In the genomic region with DNA sequence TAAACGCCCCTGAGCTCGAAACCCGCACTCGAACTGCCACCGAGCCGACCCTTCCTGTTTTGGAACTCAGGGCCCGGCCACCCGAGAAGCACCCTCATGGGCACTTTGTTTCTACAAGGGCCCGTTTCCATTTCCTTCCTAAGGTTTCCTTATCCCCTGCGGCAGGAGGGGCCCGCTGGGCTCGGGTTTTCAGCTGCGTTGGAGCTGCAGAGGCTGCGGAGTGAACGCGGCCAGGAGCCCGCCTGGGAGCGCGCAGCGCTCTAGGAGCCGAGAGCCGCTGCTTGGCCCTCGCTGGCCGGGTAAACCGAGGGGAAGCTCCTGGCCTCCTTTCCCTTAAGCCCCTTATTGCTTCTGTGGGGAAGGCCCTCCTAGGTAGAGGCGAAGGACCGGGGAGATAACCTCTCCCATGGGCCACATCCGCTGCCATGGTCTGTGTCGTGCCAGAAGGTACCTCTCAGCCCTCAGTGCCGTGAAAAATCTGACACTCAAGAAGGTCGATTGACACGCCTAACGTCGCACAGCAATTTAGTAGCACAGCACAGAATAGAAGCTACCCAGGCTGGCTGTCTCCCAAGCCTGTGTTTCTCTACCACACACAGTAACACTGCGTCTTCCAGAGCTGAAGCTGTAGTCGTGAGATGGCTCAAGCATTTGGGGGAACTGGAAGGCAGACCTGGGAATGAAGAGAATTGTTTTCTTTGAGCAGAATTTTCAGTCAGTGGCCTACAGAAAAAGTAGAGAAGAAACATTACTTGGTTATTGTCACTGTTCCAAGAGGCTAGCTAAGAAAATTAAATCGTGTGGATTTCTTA, we compare ENCODE assay signal across 9 cellular contexts. TPM values are rescaled to one million over a fixed set of nuclear protein-coding genes. Genes with fewer than 3 reads are reported as not detected.
DNase-seq lines count a peak whose midpoint lies in the region; ATAC-seq lines count a peak whose summit lies in the region.
"Had no signal": no experiment of that assay in that cellular context is flagged by ENCODE, and none has a peak within 500 bp of the region (broad histone marks: within the 10 kb centered on the region; RNA-seq: fewer than 3 reads in every experiment).

No MANE protein-coding gene starts in this region.

- H3K4me3 ChIP-seq in GM08714 (ENCODE audit: low read length) (peak overlapping the region; percentile 55; the same call in 1 of the 2 replicates), esophagus (ENCODE audit: low read depth in 1 of 2, low read length in 2 of 2) (peak overlapping the region; percentile 49 to 80), muscle layer of duodenum (ENCODE audit: low read depth in 1 of 2, low read length in 2 of 2) (peak overlapping the region; percentile 58 to 70)

- ATAC-seq in HG02884 (IDR thresholded peaks at IDR 0.05; ENCODE audit: unreplicated experiment) = peak; percentile 18
- ATAC-seq in activated CD8-positive, alpha-beta memory T cell treated with anti-CD3 and anti-CD28 coated beads, Interleukin-2, amount 10 ng/mL, durations not matched to agents 7 days and 5 days = peak; percentile 43
- peak; percentile 56 for ATAC-seq in stimulated activated naive CD8-positive, alpha-beta T cell treated with anti-CD3 and anti-CD28 coated beads, Interleukin-15, amount 100 ng/mL, for 72 hours

- H3K27ac ChIP-seq in esophagus (ENCODE audit: low read depth in 2 of 2, low read length in 1 of 2) (peak overlapping the region; percentile 99 to 100), muscle layer of duodenum (ENCODE audit: low read length) (peak overlapping the region; percentile 100)

- DNase-seq in NCI-H446 treated with DMSO at 0.1 percent for 48 hours (lab: John Stamatoyannopoulos, UW) (peak; percentile 28), AG08395 (ENCODE audit: low spot score) (no peak)
- DNase-seq in activated CD8-positive, alpha-beta memory T cell treated with anti-CD3 and anti-CD28 coated beads, Interleukin-2, amount 10 ng/mL, durations not matched to agents 7 days and 5 days = peak; percentile 89
- peak; percentile 71 to 77 for DNase-seq in stimulated activated naive CD8-positive, alpha-beta T cell treated with anti-CD3 and anti-CD28 coated beads, Interleukin-15, amount 100 ng/mL, for 72 hours

- H3K27me3 ChIP-seq in esophagus (ENCODE audit: control insufficient read depth in 1 of 2, insufficient read depth in 2 of 2, low read length in 2 of 2) (no peaks in the 10 kb centered on the region), muscle layer of duodenum (ENCODE audit: low read depth, low read length) (no peaks in the 10 kb centered on the region)

- H3K4me1 Mint-ChIP-seq in activated CD8-positive, alpha-beta memory T cell treated with anti-CD3 and anti-CD28 coated beads, Interleukin-2, amount 10 ng/mL, durations not matched to agents 7 days and 5 days = peaks cover 20% of the 10 kb centered on the region
- H3K4me1 Mint-ChIP-seq in stimulated activated naive CD8-positive, alpha-beta T cell treated with anti-CD3 and anti-CD28 coated beads, Interleukin-15, amount 100 ng/mL, for 72 hours = peaks cover 17% of the 10 kb centered on the region

- no peak overlapping the region for H3K4me3 Mint-ChIP-seq in activated CD8-positive, alpha-beta memory T cell treated with anti-CD3 and anti-CD28 coated beads, Interleukin-2, amount 10 ng/mL, durations not matched to agents 7 days and 5 days
- no peak overlapping the region for H3K4me3 Mint-ChIP-seq in stimulated activated naive CD8-positive, alpha-beta T cell treated with anti-CD3 and anti-CD28 coated beads, Interleukin-15, amount 100 ng/mL, for 72 hours
- H3K4me3 Mint-ChIP-seq: activated naive CD8-positive, alpha-beta T cell had no signal

- H3K27ac Mint-ChIP-seq in activated CD8-positive, alpha-beta memory T cell treated with anti-CD3 and anti-CD28 coated beads, Interleukin-2, amount 10 ng/mL, durations not matched to agents 7 days and 5 days = no peak overlapping the region
- no peak overlapping the region for H3K27ac Mint-ChIP-seq in stimulated activated naive CD8-positive, alpha-beta T cell treated with anti-CD3 and anti-CD28 coated beads, Interleukin-15, amount 100 ng/mL, for 72 hours
- H3K27ac Mint-ChIP-seq: activated naive CD8-positive, alpha-beta T cell had no signal

- no peaks in the 10 kb centered on the region for H3K9me3 Mint-ChIP-seq in activated CD8-positive, alpha-beta memory T cell treated with anti-CD3 and anti-CD28 coated beads, Interleukin-2, amount 10 ng/mL, durations not matched to agents 7 days and 5 days (ENCODE audit: low read depth)
- H3K9me3 Mint-ChIP-seq in stimulated activated naive CD8-positive, alpha-beta T cell treated with anti-CD3 and anti-CD28 coated beads, Interleukin-15, amount 100 ng/mL, for 72 hours = no peaks in the 10 kb centered on the region

- CTCF ChIA-PET in activated CD8-positive, alpha-beta memory T cell treated with anti-CD3 and anti-CD28 coated beads, Interleukin-2, amount 10 ng/mL, durations not matched to agents 7 days and 5 days (lab: Charles Lee) = interaction anchor here (1.2 to 4.5 kb wide), 4 partner anchors 13 to 374 kb away, joined by 3 to 46 read pairs (median 14); partner anchors contain the start of gene CALM1

- WGBS in esophagus, 2 donors = 3 to 4% methylated on average over 37 of the region's 37 CpGs

- H3K9me3 ChIP-seq in esophagus (ENCODE audit: control insufficient read depth in 2 of 2, insufficient read depth in 1 of 2, low read depth in 1 of 2, low read length in 1 of 2) = no peaks in the 10 kb centered on the region
- H3K9me3 ChIP-seq in muscle layer of duodenum (ENCODE audit: control insufficient read depth in 1 of 2, low read length in 2 of 2) = no peaks in the 10 kb centered on the region

- H3K36me3 Mint-ChIP-seq in activated CD8-positive, alpha-beta memory T cell treated with anti-CD3 and anti-CD28 coated beads, Interleukin-2, amount 10 ng/mL, durations not matched to agents 7 days and 5 days = no peaks in the 10 kb centered on the region
- H3K36me3 Mint-ChIP-seq: activated naive CD8-positive, alpha-beta T cell had no signal

- H3K4me1 ChIP-seq in esophagus (ENCODE audit: control insufficient read depth in 2 of 2, insufficient read depth in 2 of 2, low read length in 1 of 2) (no peaks in the 10 kb centered on the region), muscle layer of duodenum (ENCODE audit: control insufficient read depth in 1 of 2, insufficient read depth in 2 of 2, low read length in 2 of 2) (peaks cover 19 to 20% of the 10 kb centered on the region in 2 donors)

- no peaks in the 10 kb centered on the region for H3K36me3 ChIP-seq in esophagus (ENCODE audit: control insufficient read depth in 2 of 2, insufficient read depth in 2 of 2, low read length in 1 of 2)
- H3K36me3 ChIP-seq in muscle layer of duodenum (ENCODE audit: control insufficient read depth in 1 of 2, insufficient read depth in 2 of 2, low read length in 2 of 2) = peaks cover 0 to 4% of the 10 kb centered on the region in 2 donors

- H3K27me3 Mint-ChIP-seq in activated CD8-positive, alpha-beta memory T cell treated with anti-CD3 and anti-CD28 coated beads, Interleukin-2, amount 10 ng/mL, durations not matched to agents 7 days and 5 days = no peaks in the 10 kb centered on the region
- no peaks in the 10 kb centered on the region for H3K27me3 Mint-ChIP-seq in stimulated activated naive CD8-positive, alpha-beta T cell treated with anti-CD3 and anti-CD28 coated beads, Interleukin-15, amount 100 ng/mL, for 72 hours
- H3K27me3 Mint-ChIP-seq: activated naive CD8-positive, alpha-beta T cell had no signal

RNA-seq across cellular contexts. Expression of gene CALM1, which starts 12.9 kb away (rescaled TPM):
- total RNA-seq in activated CD8-positive, alpha-beta memory T cell treated with anti-CD3 and anti-CD28 coated beads, Interleukin-2, amount 10 ng/mL, durations not matched to agents 7 days and 5 days = 100 to 1,000 TPM; 634 to 673 TPM
- polyA plus RNA-seq in esophagus = 100 to 1,000 TPM; 487 to 518 TPM

RNA-seq across cellular contexts. Expression of gene NRDE2, which starts 52.2 kb away (rescaled TPM):
- total RNA-seq in activated CD8-positive, alpha-beta memory T cell treated with anti-CD3 and anti-CD28 coated beads, Interleukin-2, amount 10 ng/mL, durations not matched to agents 7 days and 5 days = 10 to 100 TPM; 30.3 TPM
- 1 to 10 TPM; 5.4 to 7.4 TPM for polyA plus RNA-seq in esophagus
